ENCODE assay signal across 8 cellular contexts in the genomic region with DNA sequence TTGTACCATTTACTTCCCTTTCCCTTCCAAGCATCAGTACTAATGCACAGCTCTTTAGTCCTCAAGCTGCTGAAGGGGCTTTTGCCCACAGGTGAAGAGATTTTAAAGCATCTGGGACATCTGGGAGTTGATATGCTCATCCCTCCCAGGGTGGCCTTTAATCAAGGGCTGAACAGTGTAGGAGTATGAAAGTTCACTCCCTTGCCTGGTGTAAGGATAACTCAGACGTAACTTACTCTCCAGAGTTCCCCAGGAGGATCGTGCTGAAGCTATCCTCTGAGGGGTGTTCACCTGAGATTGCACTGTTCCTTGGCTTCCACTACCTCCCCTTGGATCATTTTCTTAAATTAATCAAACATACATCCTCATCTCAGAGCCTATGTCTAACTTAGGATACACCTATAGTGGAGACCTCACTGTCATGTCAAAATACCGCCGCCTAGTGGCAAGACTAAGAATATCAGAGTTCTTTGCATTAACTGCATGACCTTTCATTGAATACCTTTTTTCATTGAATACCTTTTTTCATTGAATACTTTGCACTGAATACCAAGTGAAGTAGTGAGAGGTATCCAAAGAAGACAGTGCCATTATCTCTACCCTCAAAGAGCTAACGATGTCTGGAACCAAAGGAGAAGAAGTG.
DNase-seq lines count a peak whose midpoint lies in the region; ATAC-seq and TF ChIP-seq lines count a peak whose summit lies in the region.
"Not testable (repeated sequence)": the region's sequence is repeated elsewhere in the genome, so short reads cannot be mapped to it uniquely, and the experiment has no call there.

No MANE protein-coding gene starts in this region.

- not testable (repeated sequence) for DNase-seq in AG04450 (ENCODE audit: low read depth, low spot score); RWPE2 (ENCODE audit: low spot score); astrocyte of the cerebellum (ENCODE audit: low read depth)
- DNase-seq in NCI-H1694 (lab: John Stamatoyannopoulos, UW) (peak; percentile 26), foreskin melanocyte (peak; percentile 2), mucosa of descending colon (peak in 1 of 3 donors; percentile 68)

- not testable (repeated sequence) for H3K9me3 ChIP-seq in AG04450 (ENCODE audit: control insufficient read depth, insufficient read depth, low read length); RWPE2 (ENCODE audit: severe bottlenecking); mucosa of descending colon

- H3K36me3 ChIP-seq in RWPE2 (ENCODE audit: low read depth); mucosa of descending colon (ENCODE audit: low read depth): not testable (repeated sequence)

- POLR2A ChIA-PET in AG04450 (lab: Yijun Ruan, JAX), result not testable (repeated sequence)

- in situ Hi-C loops in astrocyte of the cerebellum (cut with HindIII; ENCODE audit: low sequenced_read_pairs), result not testable (repeated sequence)

- H3K27me3 ChIP-seq in AG04450 (ENCODE audit: control insufficient read depth, insufficient read depth, low read length); RWPE2 (ENCODE audit: insufficient read depth, poor library complexity, severe bottlenecking): not testable (repeated sequence)

- intact Hi-C loops in mucosa of descending colon (cut with DNase I, micrococcal nuclease), result not testable (repeated sequence)

- not testable (repeated sequence) for H3K27ac ChIP-seq in AG04450 (ENCODE audit: low read depth, low read length); RWPE2 (ENCODE audit: poor library complexity, severe bottlenecking)

- peak; percentile 42 for TF ChIP-seq CTCF in AG04450 (IDR thresholded peaks at IDR 0.05; ENCODE audit: low read depth, low read length)
- TF ChIP-seq CTCF in RWPE2 (IDR thresholded peaks at IDR 0.05; ENCODE audit: poor library complexity, severe bottlenecking), result peak; percentile 71
- peak; percentile 44 for TF ChIP-seq CTCF in astrocyte of the cerebellum (IDR thresholded peaks at IDR 0.05; ENCODE audit: low read depth, low read length, missing control alignments)
- not testable (repeated sequence) for TF ChIP-seq CTCF in mucosa of descending colon (IDR thresholded peaks at IDR 0.05)

- CTCF ChIA-PET in AG04450 (lab: Charles Lee), result not testable (repeated sequence)

- H3K4me1 ChIP-seq in RWPE2 (ENCODE audit: insufficient read depth, poor library complexity, severe bottlenecking); mucosa of descending colon (ENCODE audit: low read depth): not testable (repeated sequence)

- ATAC-seq in GM18505 (IDR thresholded peaks at IDR 0.05; ENCODE audit: unreplicated experiment), result peak; percentile 80
- ATAC-seq in HG02870 (IDR thresholded peaks at IDR 0.05; ENCODE audit: unreplicated experiment), result peak; percentile 55
- peak; percentile 52; the same call in 2 of the 3 replicates for ATAC-seq in RWPE2 (ENCODE audit: low read depth)
- peak; percentile 77 for ATAC-seq in mucosa of descending colon

- not testable (repeated sequence) for TF ChIP-seq POLR2A in GM18505 (IDR thresholded peaks at IDR 0.05; ENCODE audit: borderline replicate concordance, extremely low read depth, insufficient read depth, insufficient read length)

- not testable (repeated sequence) for H3K4me3 ChIP-seq in AG04450 (ENCODE audit: low read depth, low read length); RWPE2 (ENCODE audit: severe bottlenecking); astrocyte of the cerebellum (ENCODE audit: low read depth, low read length); mucosa of descending colon
